ENCODE assay signal across 22 cellular contexts in genomic region chr9:20322212-20322611, GRCh38.
A peak's percentile ranks its signal among the peaks of the same experiment; 100 is the strongest.
DNase-seq lines count a peak whose midpoint lies in the region; ATAC-seq and TF ChIP-seq lines count a peak whose summit lies in the region.
"Had no signal": no experiment of that assay in that cellular context is flagged by ENCODE, and none has a peak within 500 bp of the region (broad histone marks: within the 10 kb centered on the region; RNA-seq: fewer than 3 reads in every experiment).

No MANE protein-coding gene starts in this region.

- H4K20me1 ChIP-seq in neural progenitor cell (ENCODE audit: low read depth): no peaks in the 10 kb centered on the region

- no peaks in the 10 kb centered on the region for H3F3A ChIP-seq in neural progenitor cell (ENCODE audit: low read depth)

- H3K79me2 ChIP-seq in neural progenitor cell (ENCODE audit: low read depth): no peaks in the 10 kb centered on the region

- peaks cover 79% of the 10 kb centered on the region for H3K4me1 Mint-ChIP-seq in activated naive CD4-positive, alpha-beta T cell treated with anti-CD3 and anti-CD28 coated beads for 36 hours (ENCODE audit: low read depth)
- H3K4me1 Mint-ChIP-seq in T-cell (peaks cover 81 to 90% (median 81%) of the 10 kb centered on the region in 3 donors), neural progenitor cell (peaks cover 33% of the 10 kb centered on the region)
- H3K4me1 Mint-ChIP-seq: stimulated activated memory B cell treated with anti-CD40 and anti-IgM and Interleukin-4, amounts not matched to agents 10 μg/mL and 1 μg/mL and 100 μg/mL, for 72 hours had no signal

- no peak overlapping the region for H2AFZ ChIP-seq in neural progenitor cell (replicated peaks)

- POLR2A ChIA-PET in T-cell (lab: Charles Lee): interaction anchor here (0.6 to 1.4 kb wide), 4 partner anchors 12 to 793 kb away, joined by 3 to 10 read pairs (median 3); no protein-coding TSS in a partner anchor

- no peak overlapping the region for H3K27ac ChIP-seq in neural progenitor cell
- H3K27ac ChIP-seq: gastrocnemius medialis, upper lobe of left lung had no signal

- H3K27me3 Mint-ChIP-seq in activated naive CD4-positive, alpha-beta T cell treated with anti-CD3 and anti-CD28 coated beads for 36 hours (ENCODE audit: low read depth): no peaks in the 10 kb centered on the region
- no peaks in the 10 kb centered on the region for H3K27me3 Mint-ChIP-seq in T-cell
- H3K27me3 Mint-ChIP-seq in neural progenitor cell (ENCODE audit: insufficient read depth, low read depth): no peaks in the 10 kb centered on the region
- H3K27me3 Mint-ChIP-seq: brain; stimulated activated memory B cell treated with anti-CD40 and anti-IgM and Interleukin-4, amounts not matched to agents 10 μg/mL and 1 μg/mL and 100 μg/mL, for 72 hours had no signal

- H3K9ac ChIP-seq in neural progenitor cell: no peak overlapping the region

- DNase-seq in activated naive CD4-positive, alpha-beta T cell treated with anti-CD3 and anti-CD28 coated beads for 36 hours: no peak
- no peak for DNase-seq in activated naive CD4-positive, alpha-beta T cell treated with anti-CD3 and anti-CD28 coated beads, Interleukin-2, amount 50 U/mL, for 16 hours
- DNase-seq in T-cell: no peak
- no peak for DNase-seq in activated naive CD4-positive, alpha-beta T cell treated with anti-CD3 and anti-CD28 coated beads, Interleukin-2, amount 50 U/mL, for 72 hours (ENCODE audit: low spot score in 2 of 2)
- no peak for DNase-seq in neural progenitor cell (ENCODE audit: low spot score)
- DNase-seq in kidney tubule cell (ENCODE audit: low spot score): no peak
- DNase-seq in EL: no peak
- DNase-seq: amniotic stem cell, cerebellar nuclear complex, dermis blood vessel endothelial cell, DMS79 treated with DMSO at 0.1 percent for 48 hours, gastrocnemius medialis, KG1, left cardiac atrium, NCI-H1092 treated with DMSO at 0.1 percent for 48 hours, NCI-H187, upper lobe of left lung had no signal

- peaks cover 19% of the 10 kb centered on the region for H3K4me1 ChIP-seq in neural progenitor cell
- H3K4me1 ChIP-seq: gastrocnemius medialis had no signal

- intact Hi-C loops in activated naive CD4-positive, alpha-beta T cell treated with anti-CD3 and anti-CD28 coated beads for 36 hours (cut with micrococcal nuclease): no loop called here

- H3K9me3 Mint-ChIP-seq in activated naive CD4-positive, alpha-beta T cell treated with anti-CD3 and anti-CD28 coated beads for 36 hours: no peaks in the 10 kb centered on the region
- H3K9me3 Mint-ChIP-seq in T-cell (no peaks in the 10 kb centered on the region), neural progenitor cell (peaks cover 5% of the 10 kb centered on the region)
- peaks cover 5% of the 10 kb centered on the region in 2 donors for H3K9me3 Mint-ChIP-seq in activated naive CD4-positive, alpha-beta T cell treated with anti-CD3 and anti-CD28 coated beads, Interleukin-2, amount 50 U/mL, for 72 hours
- H3K9me3 Mint-ChIP-seq: brain; natural killer cell treated with Interleukin-12 subunit alpha and Interleukin-12 subunit beta and Interleukin-15 and Interleukin-18, amount 100 ng/mL, for 72 hours; stimulated activated memory B cell treated with anti-CD40 and anti-IgM and Interleukin-4, amounts not matched to agents 10 μg/mL and 1 μg/mL and 100 μg/mL, for 72 hours had no signal

- ATAC-seq in T-cell (replicated peaks in 1 of 4): no peak
- ATAC-seq in activated naive CD4-positive, alpha-beta T cell treated with anti-CD3 and anti-CD28 coated beads, Interleukin-2, amount 50 U/mL, for 72 hours: no peak
- ATAC-seq: gastrocnemius medialis; stimulated activated memory B cell treated with anti-CD40 and anti-IgM and Interleukin-4, amounts not matched to agents 10 μg/mL and 1 μg/mL and 100 μg/mL, for 72 hours had no signal

- no peak for TF ChIP-seq CTCF in neural progenitor cell (IDR thresholded peaks at IDR 0.05)

- H3K4me2 ChIP-seq in neural progenitor cell: no peak overlapping the region

- CTCF ChIA-PET in activated naive CD4-positive, alpha-beta T cell treated with anti-CD3 and anti-CD28 coated beads for 36 hours (lab: Charles Lee): interaction anchor here (0.7 to 2.8 kb wide), 7 partner anchors 10 to 398 kb away, joined by 3 to 11 read pairs (median 5); no protein-coding TSS in a partner anchor
- CTCF ChIA-PET in T-cell (lab: Charles Lee): interaction anchor here (0.6 to 1.6 kb wide), 4 partner anchors 12 to 37 kb away, joined by 3 to 6 read pairs (median 4); no protein-coding TSS in a partner anchor

- H3K36me3 ChIP-seq in neural progenitor cell: no peaks in the 10 kb centered on the region
- H3K36me3 ChIP-seq: gastrocnemius medialis, suprapubic skin, upper lobe of left lung had no signal

- no peaks in the 10 kb centered on the region for H3K9me3 ChIP-seq in neural progenitor cell (ENCODE audit: low read depth)
- H3K9me3 ChIP-seq: gastrocnemius medialis, suprapubic skin, upper lobe of left lung had no signal

- peak overlapping the region; percentile 77 for H3K27ac Mint-ChIP-seq in activated naive CD4-positive, alpha-beta T cell treated with anti-CD3 and anti-CD28 coated beads for 36 hours
- H3K27ac Mint-ChIP-seq in T-cell: peak overlapping the region; percentile 95
- peak overlapping the region; percentile 85 to 98 for H3K27ac Mint-ChIP-seq in activated naive CD4-positive, alpha-beta T cell treated with anti-CD3 and anti-CD28 coated beads, Interleukin-2, amount 50 U/mL, for 72 hours
- H3K27ac Mint-ChIP-seq in neural progenitor cell: peak overlapping the region; percentile 36
- H3K27ac Mint-ChIP-seq: natural killer cell treated with Interleukin-12 subunit alpha and Interleukin-12 subunit beta and Interleukin-15 and Interleukin-18, amount 100 ng/mL, for 72 hours; stimulated activated memory B cell treated with anti-CD40 and anti-IgM and Interleukin-4, amounts not matched to agents 10 μg/mL and 1 μg/mL and 100 μg/mL, for 72 hours had no signal

- H3K27me3 ChIP-seq in neural progenitor cell: no peaks in the 10 kb centered on the region
- H3K27me3 ChIP-seq: gastrocnemius medialis, suprapubic skin, upper lobe of left lung had no signal

- no peak overlapping the region for H3K4me3 Mint-ChIP-seq in activated naive CD4-positive, alpha-beta T cell treated with anti-CD3 and anti-CD28 coated beads for 36 hours
- peak overlapping the region; percentile 38 to 72 (median 59) for H3K4me3 Mint-ChIP-seq in T-cell
- no peak overlapping the region for H3K4me3 Mint-ChIP-seq in neural progenitor cell
- H3K4me3 Mint-ChIP-seq: brain; natural killer cell treated with Interleukin-12 subunit alpha and Interleukin-12 subunit beta and Interleukin-15 and Interleukin-18, amount 100 ng/mL, for 72 hours; stimulated activated memory B cell treated with anti-CD40 and anti-IgM and Interleukin-4, amounts not matched to agents 10 μg/mL and 1 μg/mL and 100 μg/mL, for 72 hours had no signal

- H3K4me3 ChIP-seq in neural progenitor cell: no peak overlapping the region
- H3K4me3 ChIP-seq: gastrocnemius medialis, lung, suprapubic skin, upper lobe of left lung had no signal

- H3K36me3 Mint-ChIP-seq in activated naive CD4-positive, alpha-beta T cell treated with anti-CD3 and anti-CD28 coated beads for 36 hours (ENCODE audit: low read depth): no peaks in the 10 kb centered on the region
- H3K36me3 Mint-ChIP-seq in T-cell: no peaks in the 10 kb centered on the region
- peaks cover 0 to 8% of the 10 kb centered on the region in 2 donors for H3K36me3 Mint-ChIP-seq in activated naive CD4-positive, alpha-beta T cell treated with anti-CD3 and anti-CD28 coated beads, Interleukin-2, amount 50 U/mL, for 72 hours
- no peaks in the 10 kb centered on the region for H3K36me3 Mint-ChIP-seq in neural progenitor cell
- H3K36me3 Mint-ChIP-seq: brain; natural killer cell treated with Interleukin-12 subunit alpha and Interleukin-12 subunit beta and Interleukin-15 and Interleukin-18, amount 100 ng/mL, for 72 hours; stimulated activated memory B cell treated with anti-CD40 and anti-IgM and Interleukin-4, amounts not matched to agents 10 μg/mL and 1 μg/mL and 100 μg/mL, for 72 hours had no signal

Comparison
In these comparisons a context has a peak if more than half of its experiments do, and no peak if none do; other contexts are left out.
1. H3K27ac Mint-ChIP-seq: peak in every context shown above with its lines; median percentile 95 in T-cell; 92 in activated naive CD4-positive, alpha-beta T cell treated with anti-CD3 and anti-CD28 coated beads, Interleukin-2, amount 50 U/mL, for 72 hours; 77 in activated naive CD4-positive, alpha-beta T cell treated with anti-CD3 and anti-CD28 coated beads for 36 hours; 36 in neural progenitor cell.
2. H3K4me3 Mint-ChIP-seq: peak in T-cell (3 of 3); none in activated naive CD4-positive, alpha-beta T cell treated with anti-CD3 and anti-CD28 coated beads for 36 hours (single experiment) and neural progenitor cell (single experiment).